ENCODE assay signal across 19 cellular contexts in the genomic region with DNA sequence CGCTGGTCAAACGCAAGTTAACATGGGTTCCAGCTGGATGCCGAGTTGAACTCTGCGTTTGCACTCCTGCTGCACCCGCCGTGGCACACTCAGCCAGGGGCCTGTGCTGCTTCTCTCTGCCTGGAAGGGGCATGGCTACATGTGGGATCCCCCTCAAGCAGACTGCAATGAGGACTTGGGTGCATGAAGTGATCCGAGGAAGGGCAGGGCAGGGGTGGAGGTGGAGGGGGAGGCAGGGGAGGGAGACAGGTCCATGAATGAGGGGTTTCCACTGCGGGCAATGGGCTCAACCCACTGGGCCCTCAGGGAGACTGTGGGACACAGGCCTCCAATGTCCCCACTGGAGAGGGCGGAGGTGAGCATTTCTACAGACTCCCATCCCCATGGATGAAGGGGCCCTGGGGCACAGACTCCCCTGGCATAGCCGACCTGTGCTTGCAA.
DNase-seq lines count a peak whose midpoint lies in the region; ATAC-seq, FAIRE-seq and TF ChIP-seq lines count a peak whose summit lies in the region.
"Had no signal": no experiment of that assay in that cellular context is flagged by ENCODE, and none has a peak within 500 bp of the region (broad histone marks: within the 10 kb centered on the region; RNA-seq: fewer than 3 reads in every experiment).

No MANE protein-coding gene starts in this region.

- peaks cover 6% of the 10 kb centered on the region for H3K27me3 Mint-ChIP-seq in dendritic cell treated with granulocyte-macrophage colony-stimulating factor and Interleukin-4, amounts not matched to agents 40 ng/mL and 50 ng/mL, for 4 days
- H3K27me3 Mint-ChIP-seq: B cell; stimulated activated naive B cell treated with anti-CD40 and anti-IgM and Interleukin-4, amounts not matched to agents 10 μg/mL and 1 μg/mL and 100 μg/mL, for 72 hours had no signal

- no peak overlapping the region for H4K12ac ChIP-seq in trophoblast cell (ENCODE audit: low read depth, low read length)

- H3K9ac ChIP-seq in HepG2 (ENCODE audit: insufficient read depth, low read depth, low read length): no peak overlapping the region
- no peak overlapping the region for H3K9ac ChIP-seq in trophoblast cell (ENCODE audit: low read length)

- no peak overlapping the region for H3K4ac ChIP-seq in trophoblast cell (ENCODE audit: low read depth, low read length)

- H3K18ac ChIP-seq in trophoblast cell (ENCODE audit: low read length): peak overlapping the region; percentile 11

- peak overlapping the region; percentile 90 for H4K8ac ChIP-seq in trophoblast cell (ENCODE audit: low read depth, low read length)

- H3K4me2 ChIP-seq in HepG2 (ENCODE audit: low read depth, low read length): no peak overlapping the region
- H3K4me2 ChIP-seq in trophoblast cell (ENCODE audit: low read length): no peak overlapping the region

- TF ChIP-seq CTCF in right lobe of liver (IDR thresholded peaks at IDR 0.05): no peak
- no peak for TF ChIP-seq CTCF in HepG2 (CRISPR knock-in tag; IDR thresholded peaks at IDR 0.05)

- H3K4me3 ChIP-seq in right lobe of liver (no peak overlapping the region), HepG2 (replicated peaks in 1 of 3; ENCODE audit: insufficient read depth in 1 of 3, low read depth in 2 of 3, low read length in 3 of 3) (no peak overlapping the region), trophoblast cell (ENCODE audit: low read depth, low read length) (no peak overlapping the region), small intestine (ENCODE audit: low read depth in 1 of 2, low read length in 2 of 2) (no peak overlapping the region)
- H3K4me3 ChIP-seq: PC-9, skin epidermis had no signal

- H3K79me1 ChIP-seq in trophoblast cell (ENCODE audit: low read length): peaks cover 23% of the 10 kb centered on the region

- FAIRE-seq in HepG2 (lab: Jason Lieb, UNC): no peak
- no peak for FAIRE-seq in small intestine (lab: Jason Lieb, UNC)
- FAIRE-seq: GM18507 had no signal

- POLR2A ChIA-PET in HepG2 (lab: Yijun Ruan, JAX): no interaction called here

- no peaks in the 10 kb centered on the region for H3K9me3 Mint-ChIP-seq in dendritic cell treated with granulocyte-macrophage colony-stimulating factor and Interleukin-4, amounts not matched to agents 40 ng/mL and 50 ng/mL, for 4 days
- H3K9me3 Mint-ChIP-seq: stimulated activated naive B cell treated with anti-CD40 and anti-IgM and Interleukin-4, amounts not matched to agents 10 μg/mL and 1 μg/mL and 100 μg/mL, for 72 hours had no signal

- H3K4me1 Mint-ChIP-seq in dendritic cell treated with granulocyte-macrophage colony-stimulating factor and Interleukin-4, amounts not matched to agents 40 ng/mL and 50 ng/mL, for 4 days (ENCODE audit: low read depth): peaks cover 44% of the 10 kb centered on the region

- no peak for TF ChIP-seq RAD21 in HepG2 (CRISPR knock-in tag; IDR thresholded peaks at IDR 0.05)

- peak overlapping the region; percentile 97 for H2BK120ac ChIP-seq in trophoblast cell (ENCODE audit: insufficient read depth, low read length, poor library complexity)

- H3K4me1 ChIP-seq in right lobe of liver (no peaks in the 10 kb centered on the region), HepG2 (ENCODE audit: insufficient read depth, low read length) (peaks cover 59% of the 10 kb centered on the region), trophoblast cell (ENCODE audit: control insufficient read depth in 1 of 2, insufficient read depth in 2 of 2, low read length in 2 of 2) (peaks cover 26 to 27% of the 10 kb centered on the region in 2 experiments), small intestine (ENCODE audit: control insufficient read depth in 2 of 2, insufficient read depth in 1 of 2, low read depth in 1 of 2, low read length in 1 of 2) (no peaks in the 10 kb centered on the region)

- TF ChIP-seq POLR2A in right lobe of liver (IDR thresholded peaks at IDR 0.05) (no peak), HepG2 (IDR thresholded peaks at IDR 0.05; ENCODE audit: insufficient read depth in 1 of 2, low read depth in 2 of 2, low read length in 2 of 2) (no peak)

- H3K36me3 ChIP-seq in right lobe of liver (no peaks in the 10 kb centered on the region), HepG2 (replicated peaks in 1 of 2; ENCODE audit: control insufficient read depth in 1 of 2, insufficient read depth in 2 of 2, low read length in 2 of 2) (no peaks in the 10 kb centered on the region), trophoblast cell (ENCODE audit: control insufficient read depth in 1 of 2, insufficient read depth in 2 of 2, low read length in 2 of 2) (no peaks in the 10 kb centered on the region), small intestine (ENCODE audit: control insufficient read depth in 2 of 2, insufficient read depth in 2 of 2, low read length in 2 of 2) (no peaks in the 10 kb centered on the region)

- no peak overlapping the region for H3K4me3 Mint-ChIP-seq in dendritic cell treated with granulocyte-macrophage colony-stimulating factor and Interleukin-4, amounts not matched to agents 40 ng/mL and 50 ng/mL, for 4 days
- H3K4me3 Mint-ChIP-seq: B cell; stimulated activated naive B cell treated with anti-CD40 and anti-IgM and Interleukin-4, amounts not matched to agents 10 μg/mL and 1 μg/mL and 100 μg/mL, for 72 hours had no signal

- ATAC-seq in right lobe of liver (no peak), HepG2 (no peak), HG02870 (IDR thresholded peaks at IDR 0.05; ENCODE audit: unreplicated experiment) (no peak), GM21825 (IDR thresholded peaks at IDR 0.05; ENCODE audit: unreplicated experiment) (no peak)

- H3K36me3 Mint-ChIP-seq in dendritic cell treated with granulocyte-macrophage colony-stimulating factor and Interleukin-4, amounts not matched to agents 40 ng/mL and 50 ng/mL, for 4 days (ENCODE audit: low read depth): no peaks in the 10 kb centered on the region
- H3K36me3 Mint-ChIP-seq: stimulated activated naive B cell treated with anti-CD40 and anti-IgM and Interleukin-4, amounts not matched to agents 10 μg/mL and 1 μg/mL and 100 μg/mL, for 72 hours had no signal

- H3K79me2 ChIP-seq in HepG2 (ENCODE audit: insufficient read depth, low read length) (no peaks in the 10 kb centered on the region), trophoblast cell (ENCODE audit: control insufficient read depth, insufficient read depth, low read length, poor library complexity) (peaks cover 6% of the 10 kb centered on the region)

- peak overlapping the region; percentile 97 for H3K27ac Mint-ChIP-seq in dendritic cell treated with granulocyte-macrophage colony-stimulating factor and Interleukin-4, amounts not matched to agents 40 ng/mL and 50 ng/mL, for 4 days
- H3K27ac Mint-ChIP-seq: B cell had no signal

- DNase-seq in right lobe of liver: peak in 2 of 3 donors; percentile 33 to 39
- no peak for DNase-seq in HepG2 (ENCODE audit: low spot score)
- no peak for DNase-seq in trophoblast cell
- DNase-seq in small intestine: no peak
- DNase-seq: activated CD4-positive, CD25-positive, alpha-beta regulatory T cell; activated T-cell treated with anti-CD3 and anti-CD28 coated beads for 4 hours; amygdala; DMS 273 treated with DMSO at 0.1 percent for 48 hours; HCEC 1CT; midbrain; NCI-H2081 treated with DMSO at 0.1 percent for 48 hours; PC-9; stimulated activated naive B cell treated with anti-CD40 and anti-IgM and Interleukin-4, amounts not matched to agents 10 μg/mL and 1 μg/mL and 100 μg/mL, for 72 hours had no signal

- BruUV-seq in HepG2 (replicated peaks; lab: Mats Ljungman, UMichigan): no TSS peak

- H2BK12ac ChIP-seq in trophoblast cell (ENCODE audit: low read length): peak overlapping the region; percentile 99

- H3K27me3 ChIP-seq in right lobe of liver (no peaks in the 10 kb centered on the region), HepG2 (ENCODE audit: control insufficient read depth in 1 of 2, insufficient read depth in 2 of 2, low read length in 2 of 2) (no peaks in the 10 kb centered on the region; a peak in 2 of 5 replicates), trophoblast cell (ENCODE audit: insufficient read depth, low read length) (no peaks in the 10 kb centered on the region), small intestine (ENCODE audit: control insufficient read depth in 2 of 2, insufficient read depth in 2 of 2, low read length in 2 of 2) (no peaks in the 10 kb centered on the region)

- no peak overlapping the region for H3K27ac ChIP-seq in right lobe of liver
- H3K27ac ChIP-seq in HepG2 (ENCODE audit: extremely low read length, insufficient read depth, low read length): no peak overlapping the region
- no peak overlapping the region for H3K27ac ChIP-seq in trophoblast cell (ENCODE audit: low read depth, low read length)
- H3K27ac ChIP-seq in small intestine (ENCODE audit: low read depth in 1 of 2, low read length in 1 of 2): no peak overlapping the region

- peak overlapping the region; percentile 74 for H3K14ac ChIP-seq in trophoblast cell (ENCODE audit: low read length)

- TF ChIP-seq EP300 in HepG2 (IDR thresholded peaks at IDR 0.05; ENCODE audit: low read depth in 2 of 2, low read length in 2 of 2): no peak
- TF ChIP-seq EP300 in HepG2 (CRISPR knock-in tag; IDR thresholded peaks at IDR 0.05; ENCODE audit: borderline replicate concordance): no peak

- CTCF ChIA-PET in HepG2 (lab: Yijun Ruan, JAX; ENCODE audit: low intra/inter-chr PET ratio, low total read pairs): no interaction called here

- H2BK5ac ChIP-seq in trophoblast cell (ENCODE audit: low read depth, low read length, poor library complexity): peak overlapping the region; percentile 48

- no peaks in the 10 kb centered on the region for H4K20me1 ChIP-seq in HepG2 (ENCODE audit: insufficient read depth, low read length)

- 73% methylated on average over 2 of the region's 10 CpGs for WGBS in right lobe of liver (ENCODE audit: insufficient coverage, low coverage, low lambda C conversion rate, missing lambda C conversion rate)
- 93% methylated on average over 9 of the region's 10 CpGs for WGBS in HepG2 (ENCODE audit: low lambda C conversion rate)
- WGBS in trophoblast cell (ENCODE audit: extremely low coverage, insufficient coverage, insufficient read length): no CpG with 5 or more reads among the region's 10 CpGs
- 87 to 96% (median 92%) methylated on average over 10 of the region's 10 CpGs for WGBS in small intestine, 3 donors

- peak overlapping the region; percentile 71 for H2AK5ac ChIP-seq in trophoblast cell (ENCODE audit: low read length)

- H4K91ac ChIP-seq in trophoblast cell (ENCODE audit: low read depth, low read length): peak overlapping the region; percentile 96

- intact Hi-C loops in right lobe of liver (cut with DNase I) (no loop called here), HepG2 (cut with micrococcal nuclease; ENCODE audit: unreplicated experiment) (no loop called here)
- intact Hi-C loops in dendritic cell treated with granulocyte-macrophage colony-stimulating factor and Interleukin-4, amounts not matched to agents 40 ng/mL and 50 ng/mL, for 4 days (cut with micrococcal nuclease): no loop called here

- H2AFZ ChIP-seq in HepG2 (ENCODE audit: low read length) (no peak overlapping the region), trophoblast cell (ENCODE audit: insufficient read depth, low read length, poor library complexity) (no peak overlapping the region)

- no peaks in the 10 kb centered on the region for H3K9me3 ChIP-seq in right lobe of liver
- no peaks in the 10 kb centered on the region for H3K9me3 ChIP-seq in HepG2 (ENCODE audit: low read length)
- H3K9me3 ChIP-seq in trophoblast cell (ENCODE audit: insufficient read depth, low read depth, low read length): peaks cover 3% of the 10 kb centered on the region
- no peaks in the 10 kb centered on the region for H3K9me3 ChIP-seq in small intestine (ENCODE audit: control insufficient read depth, low read depth)

- in situ Hi-C loops in HepG2 (cut with HindIII; ENCODE audit: extremely low pct_ligation_motif_present, low pct_unique_long_range_greater_than_20kb): loop anchor here (25.0 kb wide), 1 partner anchor 288 kb away; no protein-coding TSS in a partner anchor

- H3K23ac ChIP-seq in trophoblast cell (ENCODE audit: low read length): no peak overlapping the region

Comparison
In these comparisons a context has a peak if more than half of its experiments do, and no peak if none do; other contexts are left out.
1. DNase-seq: peak in right lobe of liver (2 of 3); none in HepG2 (single experiment), trophoblast cell (0 of 2) and small intestine (single experiment).